In genomic region chr12:89349814-89350213, GRCh38 we compare ENCODE assay signal across 8 cellular contexts. TPM values are rescaled to one million over a fixed set of nuclear protein-coding genes. Genes with fewer than 3 reads are reported as not detected.
DNase-seq lines count a peak whose midpoint lies in the region; FAIRE-seq and TF ChIP-seq lines count a peak whose summit lies in the region.

No MANE protein-coding gene starts in this region.

- H3K27ac Mint-ChIP-seq in immature natural killer cell: peak overlapping the region; percentile 76 to 97 (median 92)

- no peak for FAIRE-seq in frontal cortex (lab: Jason Lieb, UNC)

- H3K9me3 Mint-ChIP-seq in immature natural killer cell: no peaks in the 10 kb centered on the region

- TF ChIP-seq CTCF in stomach (IDR thresholded peaks at IDR 0.05): no peak
- no peak for TF ChIP-seq CTCF in GM10266 (IDR thresholded peaks at IDR 0.05; ENCODE audit: control insufficient read depth, insufficient read depth, low read depth, missing control alignments)

- peaks cover 69 to 79% of the 10 kb centered on the region in 2 donors for H3K4me1 Mint-ChIP-seq in immature natural killer cell

- H3K27me3 ChIP-seq in MG63: no peaks in the 10 kb centered on the region
- no peaks in the 10 kb centered on the region for H3K27me3 ChIP-seq in stomach

- H3K36me3 Mint-ChIP-seq in immature natural killer cell: peaks cover 12 to 23% (median 17%) of the 10 kb centered on the region in 3 donors

- WGBS in stomach, 5 donors: 17 to 29% (median 22%) methylated on average over 6 of the region's 6 CpGs

- intact Hi-C loops in stomach (cut with DNase I; ENCODE audit: low total_unique reads): no loop called here

- H3K4me3 Mint-ChIP-seq in immature natural killer cell: peak overlapping the region; percentile 95 to 100 (median 99)

- H3K4me3 ChIP-seq in MG63 (peak overlapping the region; percentile 78), stomach (peak overlapping the region; percentile 72 to 85 (median 76))

- H3K27ac ChIP-seq in stomach: peak overlapping the region; percentile 37 to 99 (median 97)

- peaks cover 13 to 22% (median 22%) of the 10 kb centered on the region in 3 donors for H3K27me3 Mint-ChIP-seq in immature natural killer cell (ENCODE audit: low read depth in 3 of 3)

- TF ChIP-seq POLR2A in stomach (IDR thresholded peaks at IDR 0.05): no peak

- no peak for TF ChIP-seq EP300 in stomach (IDR thresholded peaks at IDR 0.05)

- H3K9me3 ChIP-seq in MG63 (no peaks in the 10 kb centered on the region), stomach (no peaks in the 10 kb centered on the region)

- peak; percentile 67 for DNase-seq in DMS53 treated with DMSO at 0.1 percent for 48 hours (lab: John Stamatoyannopoulos, UW; ENCODE audit: unreplicated experiment)
- DNase-seq in MG63: peak; percentile 60
- peak; percentile 60 for DNase-seq in amniotic epithelial cell (ENCODE audit: low read depth)
- DNase-seq in immature natural killer cell: peak in 1 of 3 donors; percentile 10
- DNase-seq in stomach: no peak
- no peak for DNase-seq in frontal cortex (ENCODE audit: low spot score in 2 of 2)
- no peak for DNase-seq in GM10266 (ENCODE audit: extremely low spot score)
- no peak for DNase-seq in HuH-7.5 (ENCODE audit: low spot score)

- H3K36me3 ChIP-seq in MG63 (peaks cover 33% of the 10 kb centered on the region), stomach (peaks cover 0 to 10% (median 4%) of the 10 kb centered on the region in 4 donors)

- peaks cover 23 to 66% (median 42%) of the 10 kb centered on the region in 4 donors for H3K4me1 ChIP-seq in stomach

RNA-seq across cellular contexts. Expression of gene DUSP6, which starts 2.5 kb away (rescaled TPM):
- total RNA-seq in MG63 (2014; rRNA removed; shearing (Covaris generic); ENCODE audit: low replicate concordance): 19.5 and 43.9 TPM in 2 replicates
- polyA plus RNA-seq in immature natural killer cell: 10 to 100 TPM; 18.9 to 37.6 (median 27.1) TPM
- 100 to 1,000 TPM in 1 of 5 donors, 10 to 100 TPM in 4; 27.5 to 105 (median 30.7) TPM for total RNA-seq in stomach
- polyA plus RNA-seq in stomach: 10 to 100 TPM; 11.3 to 16.5 (median 14.8) TPM
- 38.3 TPM for total RNA-seq in frontal cortex

Comparison
In these comparisons a context has a peak if more than half of its experiments do, and no peak if none do; other contexts are left out.
1. DNase-seq: peak in DMS53 treated with DMSO at 0.1 percent for 48 hours (single experiment), MG63 (single experiment) and amniotic epithelial cell (single experiment); none in stomach (single experiment), frontal cortex (0 of 2), GM10266 (single experiment) and HuH-7.5 (single experiment).